11 cellular contexts compared by ENCODE assay signal in genomic region chr1:164563821-164564251, GRCh38. TPM values are rescaled to one million over a fixed set of nuclear protein-coding genes. Genes with fewer than 3 reads are reported as not detected.
DNase-seq lines count a peak whose midpoint lies in the region; ATAC-seq and TF ChIP-seq lines count a peak whose summit lies in the region.
"Had no signal": no experiment of that assay in that cellular context is flagged by ENCODE, and none has a peak within 500 bp of the region (broad histone marks: within the 10 kb centered on the region; RNA-seq: fewer than 3 reads in every experiment).

No MANE protein-coding gene starts in this region.

- no peaks in the 10 kb centered on the region for H3K9me3 ChIP-seq in testis

- 46 to 55% methylated on average over 9 of the region's 9 CpGs for WGBS in testis, 2 donors

- TF ChIP-seq POLR2A in testis (IDR thresholded peaks at IDR 0.05), result no peak

- H3K27me3 ChIP-seq in testis, result no peaks in the 10 kb centered on the region

- H3K4me1 ChIP-seq in testis, result peaks cover 4% of the 10 kb centered on the region

- peak; percentile 24 for DNase-seq in DMS 273 (lab: John Stamatoyannopoulos, UW; ENCODE audit: unreplicated experiment)
- no peak for DNase-seq in DMS 273 treated with DMSO at 0.1 percent for 48 hours (lab: John Stamatoyannopoulos, UW)
- peak; percentile 29 for DNase-seq in medulla oblongata (ENCODE audit: extremely low spot score)
- no peak for DNase-seq in testis
- no peak for DNase-seq in OCI-M1 (lab: John Stamatoyannopoulos, UW)
- DNase-seq: stimulated activated CD4-positive, alpha-beta T cell treated with anti-CD3 and anti-CD28 coated beads, Interleukin-1b, Interleukin-23, amount 100 ng/mL, for 48 hours; T-helper 9 cell had no signal

- H3K27ac ChIP-seq in cingulate gyrus (ENCODE audit: low read depth, low read length), result peak overlapping the region; percentile 30
- peak overlapping the region; percentile 52 to 65 for H3K27ac ChIP-seq in testis
- H3K27ac ChIP-seq: 22Rv1 had no signal

- intact Hi-C loops in testis (cut with DNase I; ENCODE audit: low total_unique reads), result no loop called here

- no peaks in the 10 kb centered on the region for H3K36me3 ChIP-seq in testis (ENCODE audit: low read depth, missing control alignments)

- H3K4me3 ChIP-seq in testis, result peak overlapping the region in 1 of 2 donors; percentile 30

- ATAC-seq in HG03175 (IDR thresholded peaks at IDR 0.05; ENCODE audit: unreplicated experiment) (no peak), HG03039 (IDR thresholded peaks at IDR 0.05; ENCODE audit: unreplicated experiment) (no peak)

- TF ChIP-seq CTCF in testis (IDR thresholded peaks at IDR 0.05), result no peak

RNA-seq across cellular contexts. Expression of gene PBX1, which starts 4.9 kb away (rescaled TPM):
- 10 to 100 TPM; 20.3 to 25.0 TPM for total RNA-seq in testis
- polyA plus RNA-seq in testis (ENCODE audit: insufficient read depth, low read depth, low replicate concordance), result 20.2 TPM

Comparison
In these comparisons a context has a peak if more than half of its experiments do, and no peak if none do; other contexts are left out.
1. DNase-seq: peak in DMS 273 (single experiment) and medulla oblongata (single experiment); none in DMS 273 treated with DMSO at 0.1 percent for 48 hours (single experiment), testis (single experiment) and OCI-M1 (single experiment).